21 cellular contexts compared by ENCODE assay signal in the genomic region with DNA sequence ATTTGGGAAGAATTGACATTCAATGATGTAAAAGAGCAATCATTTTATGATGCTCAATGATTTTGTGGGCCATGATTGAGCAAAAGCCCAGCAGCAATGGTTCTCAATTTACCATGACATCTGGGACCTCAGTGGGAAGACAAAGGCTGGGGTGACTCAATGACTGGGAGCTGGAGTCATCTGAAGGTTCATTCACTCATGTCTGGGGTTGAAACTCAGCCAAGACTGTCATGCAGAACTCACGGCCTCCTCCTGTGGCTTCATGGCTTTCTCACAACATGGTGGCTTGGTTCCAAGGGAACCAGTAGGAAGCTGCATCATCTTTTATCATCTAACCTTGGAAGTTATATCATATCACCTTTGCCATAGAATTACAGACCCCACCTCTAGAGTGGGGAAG. TPM values are rescaled to one million over a fixed set of nuclear protein-coding genes. Genes with fewer than 3 reads are reported as not detected.
A peak's percentile ranks its signal among the peaks of the same experiment; 100 is the strongest.
DNase-seq lines count a peak whose midpoint lies in the region; ATAC-seq, FAIRE-seq and TF ChIP-seq lines count a peak whose summit lies in the region.
"Had no signal": no experiment of that assay in that cellular context is flagged by ENCODE, and none has a peak within 500 bp of the region (broad histone marks: within the 10 kb centered on the region; RNA-seq: fewer than 3 reads in every experiment).

No MANE protein-coding gene starts in this region.

- no peak for ATAC-seq in GM18511 (IDR thresholded peaks at IDR 0.05; ENCODE audit: unreplicated experiment)
- ATAC-seq in GM21447 (IDR thresholded peaks at IDR 0.05; ENCODE audit: unreplicated experiment), result no peak
- ATAC-seq: naive thymus-derived CD4-positive, alpha-beta T cell had no signal

- TF ChIP-seq CTCF in choroid plexus epithelial cell (conservative IDR thresholded peaks at IDR 0.05; ENCODE audit: low read depth, low read length), result no peak
- TF ChIP-seq CTCF in keratinocyte (optimal IDR thresholded peaks at IDR 0.05 in 1 of 3, IDR thresholded peaks at IDR 0.05 in 1 of 3, conservative IDR thresholded peaks at IDR 0.05 in 1 of 3; ENCODE audit: extremely low read depth in 1 of 3, insufficient read depth in 2 of 3, low read length in 3 of 3), result no peak
- no peak for TF ChIP-seq CTCF in WERI-Rb-1 (IDR thresholded peaks at IDR 0.05; ENCODE audit: low read depth, low read length)
- TF ChIP-seq CTCF in kidney (IDR thresholded peaks at IDR 0.05; ENCODE audit: borderline replicate concordance, extremely low read depth, insufficient read depth), result no peak

- H3K27me3 ChIP-seq in keratinocyte (ENCODE audit: control insufficient read depth, extremely low read depth, insufficient read depth, low read length) (no peaks in the 10 kb centered on the region), WERI-Rb-1 (ENCODE audit: insufficient read depth, low read depth, severe bottlenecking) (no peaks in the 10 kb centered on the region)
- H3K27me3 ChIP-seq: dorsolateral prefrontal cortex, esophagus muscularis mucosa, ovary, sigmoid colon, tibial artery had no signal

- DNase-seq in ELR (ENCODE audit: low read depth) (peak; percentile 77), NCI-H2171 treated with DMSO at 0.1 percent for 48 hours (lab: John Stamatoyannopoulos, UW) (peak; percentile 16), choroid plexus epithelial cell (ENCODE audit: low read depth) (peak; percentile 36), keratinocyte (ENCODE audit: low read depth, low spot score) (peak; percentile 7), WERI-Rb-1 (no peak), kidney (no peak)
- DNase-seq: activated CD4-positive, CD25-positive, alpha-beta regulatory T cell treated with anti-CD3 and anti-CD28 coated beads, Interleukin-2, amount 50 U/mL, for 72 hours; CD8-positive, alpha-beta memory T cell; DMS79 treated with DMSO at 0.1 percent for 48 hours; dorsolateral prefrontal cortex; naive thymus-derived CD4-positive, alpha-beta T cell; NCI-H1436; NCI-H82; ovary; sigmoid colon; stimulated activated naive CD4-positive, alpha-beta T cell treated with Interleukin-2 at 50 U/mL for 16 hours; tibial artery had no signal

- intact Hi-C loops in kidney (cut with DNase I), result no loop called here

- no peaks in the 10 kb centered on the region for H3K79me2 ChIP-seq in keratinocyte (ENCODE audit: control insufficient read depth, insufficient read depth, low read length)

- H3K9me1 ChIP-seq in keratinocyte (ENCODE audit: control insufficient read depth, extremely low read depth, insufficient read depth, low read length), result no peaks in the 10 kb centered on the region

- dilution Hi-C loops in keratinocyte (cut with MboI; ENCODE audit: extremely low pct_ligation_motif_present, low sequenced_read_pairs), result no loop called here

- H3K4me2 ChIP-seq in keratinocyte (ENCODE audit: control insufficient read depth, extremely low read depth, insufficient read depth, low read depth, low read length), result no peak overlapping the region

- H3K36me3 ChIP-seq in keratinocyte (ENCODE audit: control insufficient read depth in 2 of 2, extremely low read depth in 1 of 2, insufficient read depth in 2 of 2, low read length in 2 of 2), result peaks cover 3 to 5% of the 10 kb centered on the region in 2 experiments
- no peaks in the 10 kb centered on the region for H3K36me3 ChIP-seq in WERI-Rb-1
- H3K36me3 ChIP-seq in kidney (ENCODE audit: control insufficient read depth in 1 of 2, insufficient read depth in 2 of 2, low read length in 2 of 2), result peaks cover 0 to 2% of the 10 kb centered on the region in 2 donors
- H3K36me3 ChIP-seq: ovary, sigmoid colon had no signal

- H2AFZ ChIP-seq in keratinocyte (ENCODE audit: control insufficient read depth, low read length), result no peak overlapping the region

- no peaks in the 10 kb centered on the region for H4K20me1 ChIP-seq in keratinocyte (ENCODE audit: control insufficient read depth, extremely low read depth, insufficient read depth, low read length)

- no peak overlapping the region for H3K9ac ChIP-seq in keratinocyte (ENCODE audit: control insufficient read depth, extremely low read depth, insufficient read depth, low read length)
- H3K9ac ChIP-seq in kidney (ENCODE audit: low read length in 2 of 2), result no peak overlapping the region

- H3K9me3 ChIP-seq in keratinocyte (ENCODE audit: control insufficient read depth, low read depth, low read length) (no peaks in the 10 kb centered on the region), WERI-Rb-1 (ENCODE audit: severe bottlenecking) (no peaks in the 10 kb centered on the region), kidney (ENCODE audit: control insufficient read depth in 1 of 2, low read length in 2 of 2) (no peaks in the 10 kb centered on the region)
- H3K9me3 ChIP-seq: ovary had no signal

- H3K27ac ChIP-seq in keratinocyte (ENCODE audit: control insufficient read depth, insufficient read depth, low read length) (no peak overlapping the region), WERI-Rb-1 (no peak overlapping the region), kidney (ENCODE audit: low read depth in 2 of 2, low read length in 2 of 2) (no peak overlapping the region)
- H3K27ac ChIP-seq: dorsolateral prefrontal cortex, esophagus muscularis mucosa, ovary, RWPE1, sigmoid colon, tibial artery had no signal

- H3K4me1 ChIP-seq in keratinocyte (ENCODE audit: control insufficient read depth, extremely low read depth, insufficient read depth, low read length) (no peaks in the 10 kb centered on the region), kidney (ENCODE audit: control insufficient read depth in 1 of 2, insufficient read depth in 1 of 2, low read depth in 1 of 2, low read length in 2 of 2) (no peaks in the 10 kb centered on the region)
- H3K4me1 ChIP-seq: esophagus muscularis mucosa, sigmoid colon had no signal

- FAIRE-seq in keratinocyte (lab: Jason Lieb, UNC) (peak; percentile 80), kidney (lab: Jason Lieb, UNC) (no peak)

- H3K4me3 ChIP-seq in choroid plexus epithelial cell (ENCODE audit: low read depth, low read length), result no peak overlapping the region
- no peak overlapping the region for H3K4me3 ChIP-seq in keratinocyte (ENCODE audit: control insufficient read depth in 2 of 3, extremely low read depth in 1 of 3, insufficient read depth in 2 of 3, low read depth in 1 of 3, low read length in 3 of 3)
- H3K4me3 ChIP-seq in WERI-Rb-1 (ENCODE audit: low read depth, low read length), result no peak overlapping the region
- H3K4me3 ChIP-seq in kidney (ENCODE audit: low read length in 2 of 2), result no peak overlapping the region
- H3K4me3 ChIP-seq: dorsolateral prefrontal cortex, esophagus muscularis mucosa, ovary, sigmoid colon, tibial artery had no signal

RNA-seq across cellular contexts. Expression of gene CD226, which starts 45.1 kb away (rescaled TPM):
- 0.50 to 1.3 TPM (median 1.1 TPM) in 3 replicates for polyA plus RNA-seq in keratinocyte
- polyA plus RNA-seq in keratinocyte (2011; ENCODE audit: low read depth), result 0.04 TPM
- polyA plus RNA-seq in keratinocyte (2011; cell fraction: cytosol; rRNA removed), result 0.17 and 0.52 TPM in 2 replicates
- polyA plus RNA-seq in keratinocyte (2011; cell fraction: nucleus; rRNA removed), result 3.8 and 4.9 TPM in 2 replicates
- polyA plus RNA-seq in keratinocyte (2012; ENCODE audit: low replicate concordance), result 0.21 and 0.36 TPM in 2 replicates
- 2.7 to 9.2 TPM (median 6.7 TPM) in 3 replicates for polyA minus RNA-seq in keratinocyte
- polyA minus RNA-seq in keratinocyte (2011; cell fraction: cytosol; rRNA and poly(A)+ RNA removed), result 3.3 TPM
- polyA minus RNA-seq in keratinocyte (2011; cell fraction: nucleus; rRNA and poly(A)+ RNA removed), result 3.8 and 7.7 TPM in 2 replicates
- total RNA-seq in kidney, result 5.0 TPM
- 0.28 TPM for polyA plus RNA-seq in kidney (ENCODE audit: insufficient read depth, low read depth, low replicate concordance)

Comparison
In these comparisons a context has a peak if more than half of its experiments do, and no peak if none do; other contexts are left out.
1. DNase-seq: peak in ELR (single experiment), NCI-H2171 treated with DMSO at 0.1 percent for 48 hours (single experiment), choroid plexus epithelial cell (single experiment) and keratinocyte (single experiment); none in WERI-Rb-1 (single experiment) and kidney (single experiment).